Comparison of ENCODE assay signal across 1 cellular context in the genomic region with DNA sequence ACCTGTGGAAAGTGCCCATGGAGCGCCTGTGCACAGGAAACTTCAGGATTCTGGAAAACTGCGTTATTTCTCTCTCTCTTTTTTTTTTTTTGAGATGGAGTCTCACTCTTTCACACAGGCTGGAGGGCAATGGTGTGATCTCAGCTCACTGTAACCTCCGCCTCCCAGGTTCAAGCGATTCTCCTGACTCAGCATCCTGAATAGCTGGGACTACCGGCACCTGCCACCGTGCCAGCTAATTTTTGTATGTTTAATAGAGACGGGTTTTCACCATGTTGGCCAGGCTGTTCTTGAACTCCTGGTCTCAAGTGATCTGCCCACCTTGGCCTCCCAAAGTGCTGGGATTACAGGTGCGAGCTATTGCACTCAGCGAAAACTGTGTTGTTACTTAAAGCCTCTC.
A peak's percentile ranks its signal among the peaks of the same experiment; 100 is the strongest.
TF ChIP-seq lines count a peak whose summit lies in the region.

No MANE protein-coding gene starts in this region.

TF ChIP-seq in K562, 482 proteins besides CTCF, POLR2A, EP300 and RAD21:
- TF ChIP-seq PHB (CRISPR knock-in tag; IDR thresholded peaks at IDR 0.05) (0 out of 2 replicates have a peak, but pooled peaks have one; percentile 22), MAFK (IDR thresholded peaks at IDR 0.05; ENCODE audit: low read length) (peak; percentile 44), MAFF (IDR thresholded peaks at IDR 0.05; ENCODE audit: low read length) (peak; percentile 31; the same call in 1 of the 2 replicates), MAFG (tag; conservative IDR thresholded peaks at IDR 0.05) (peak; percentile 74), C11orf30 (IDR thresholded peaks at IDR 0.05; ENCODE audit: low read depth) (peak; percentile 76), ZNF316 (IDR thresholded peaks at IDR 0.05) (peak; percentile 84)
TF ChIP-seq in K562: peak in this region for 6; not testable (repeated sequence) for 476.
